1 cellular context compared by ENCODE assay signal in genomic region chr9:127578627-127578951, GRCh38.
TF ChIP-seq lines count a peak whose summit lies in the region.

No MANE protein-coding gene starts in this region.

TF ChIP-seq in WTC11, 78 proteins besides CTCF, POLR2A, EP300 and RAD21 (continued from another document):
- TF ChIP-seq, protein P1, sequence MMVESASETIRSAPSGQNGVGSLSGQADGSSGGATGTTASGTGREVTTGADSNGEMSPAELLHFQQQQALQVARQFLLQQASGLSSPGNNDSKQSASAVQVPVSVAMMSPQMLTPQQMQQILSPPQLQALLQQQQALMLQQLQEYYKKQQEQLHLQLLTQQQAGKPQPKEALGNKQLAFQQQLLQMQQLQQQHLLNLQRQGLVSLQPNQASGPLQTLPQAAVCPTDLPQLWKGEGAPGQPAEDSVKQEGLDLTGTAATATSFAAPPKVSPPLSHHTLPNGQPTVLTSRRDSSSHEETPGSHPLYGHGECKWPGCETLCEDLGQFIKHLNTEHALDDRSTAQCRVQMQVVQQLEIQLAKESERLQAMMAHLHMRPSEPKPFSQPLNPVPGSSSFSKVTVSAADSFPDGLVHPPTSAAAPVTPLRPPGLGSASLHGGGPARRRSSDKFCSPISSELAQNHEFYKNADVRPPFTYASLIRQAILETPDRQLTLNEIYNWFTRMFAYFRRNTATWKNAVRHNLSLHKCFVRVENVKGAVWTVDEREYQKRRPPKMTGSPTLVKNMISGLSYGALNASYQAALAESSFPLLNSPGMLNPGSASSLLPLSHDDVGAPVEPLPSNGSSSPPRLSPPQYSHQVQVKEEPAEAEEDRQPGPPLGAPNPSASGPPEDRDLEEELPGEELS (CRISPR knock-in tag; IDR thresholded peaks at IDR 0.05) = no peak
- TF ChIP-seq JUN (CRISPR knock-in tag; IDR thresholded peaks at IDR 0.05) = no peak
- no peak for TF ChIP-seq TP53 (CRISPR knock-in tag; IDR thresholded peaks at IDR 0.05)
- TF ChIP-seq EMX1 (CRISPR knock-in tag; IDR thresholded peaks at IDR 0.05) = no peak
- TF ChIP-seq ZNF512 (CRISPR knock-in tag; IDR thresholded peaks at IDR 0.05; ENCODE audit: borderline replicate concordance) = no peak
- no peak for TF ChIP-seq ATF6 (CRISPR knock-in tag; IDR thresholded peaks at IDR 0.05)
- TF ChIP-seq PREB (CRISPR knock-in tag; IDR thresholded peaks at IDR 0.05; ENCODE audit: borderline replicate concordance) = no peak
- no peak for TF ChIP-seq GTF2I (CRISPR knock-in tag; conservative IDR thresholded peaks at IDR 0.05)
- TF ChIP-seq, protein P2, sequence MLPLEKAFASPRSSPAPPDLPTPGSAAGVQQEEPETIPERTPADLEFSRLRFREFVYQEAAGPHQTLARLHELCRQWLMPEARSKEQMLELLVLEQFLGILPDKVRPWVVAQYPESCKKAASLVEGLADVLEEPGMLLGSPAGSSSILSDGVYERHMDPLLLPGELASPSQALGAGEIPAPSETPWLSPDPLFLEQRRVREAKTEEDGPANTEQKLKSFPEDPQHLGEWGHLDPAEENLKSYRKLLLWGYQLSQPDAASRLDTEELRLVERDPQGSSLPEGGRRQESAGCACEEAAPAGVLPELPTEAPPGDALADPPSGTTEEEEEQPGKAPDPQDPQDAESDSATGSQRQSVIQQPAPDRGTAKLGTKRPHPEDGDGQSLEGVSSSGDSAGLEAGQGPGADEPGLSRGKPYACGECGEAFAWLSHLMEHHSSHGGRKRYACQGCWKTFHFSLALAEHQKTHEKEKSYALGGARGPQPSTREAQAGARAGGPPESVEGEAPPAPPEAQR (CRISPR knock-in tag; IDR thresholded peaks at IDR 0.05) = no peak
